In genomic region chr3:128488995-128489859, GRCh38 we compare ENCODE assay signal across 9 cellular contexts. TPM values are rescaled to one million over a fixed set of nuclear protein-coding genes. Genes with fewer than 3 reads are reported as not detected.
DNase-seq lines count a peak whose midpoint lies in the region; ATAC-seq and TF ChIP-seq lines count a peak whose summit lies in the region.
"Had no signal": no experiment of that assay in that cellular context is flagged by ENCODE, and none has a peak within 500 bp of the region (broad histone marks: within the 10 kb centered on the region; RNA-seq: fewer than 3 reads in every experiment).

No MANE protein-coding gene starts in this region.

- H3K9me3 Mint-ChIP-seq in CD4-positive, alpha-beta T cell, result no peaks in the 10 kb centered on the region
- H3K9me3 Mint-ChIP-seq in effector memory CD8-positive, alpha-beta T cell, result no peaks in the 10 kb centered on the region

- H3K9ac ChIP-seq in HUES6 (ENCODE audit: low read length), result peak overlapping the region; percentile 57

- ATAC-seq in CD4-positive, alpha-beta T cell (ENCODE audit: poor library complexity), result peak; percentile 18
- ATAC-seq in T-helper 17 cell (peak; percentile 10), mucosa of descending colon (peak; percentile 38), GM18868 (IDR thresholded peaks at IDR 0.05; ENCODE audit: unreplicated experiment) (no peak)
- ATAC-seq in effector memory CD8-positive, alpha-beta T cell (replicated peaks), result peak; percentile 26

- no peaks in the 10 kb centered on the region for H3K36me3 ChIP-seq in HUES6 (ENCODE audit: control insufficient read depth, insufficient read depth, low read length)
- H3K36me3 ChIP-seq in mucosa of descending colon (ENCODE audit: low read depth), result no peaks in the 10 kb centered on the region

- no peak for TF ChIP-seq CTCF in CD4-positive, alpha-beta T cell (IDR thresholded peaks at IDR 0.05)
- no peak for TF ChIP-seq CTCF in mucosa of descending colon (IDR thresholded peaks at IDR 0.05)

- CTCF ChIA-PET in CD4-positive, alpha-beta T cell (lab: Charles Lee), result interaction anchor here (1.0 to 1.3 kb wide), 2 partner anchors 63 to 128 kb away, joined by 3 read pairs; no protein-coding TSS in a partner anchor

- DNase-seq in CD4-positive, alpha-beta T cell, result peak in 1 of 10 experiments; percentile 41
- no peak for DNase-seq in T-helper 17 cell
- DNase-seq in effector memory CD8-positive, alpha-beta T cell, result no peak
- peak in 1 of 3 donors; percentile 58 for DNase-seq in mucosa of descending colon
- DNase-seq in NCI-H345 treated with DMSO at 0.1 percent for 48 hours (lab: John Stamatoyannopoulos, UW; ENCODE audit: unreplicated experiment), result no peak
- no peak for DNase-seq in globus pallidus (ENCODE audit: low spot score)

- H3K9me3 ChIP-seq in CD4-positive, alpha-beta T cell (ENCODE audit: control insufficient read depth, low read length), result no peaks in the 10 kb centered on the region
- H3K9me3 ChIP-seq in HUES6 (ENCODE audit: control insufficient read depth, insufficient read depth, low read depth, low read length), result no peaks in the 10 kb centered on the region
- H3K9me3 ChIP-seq in T-helper 17 cell (ENCODE audit: control insufficient read depth, low read length, poor library complexity, severe bottlenecking), result no peaks in the 10 kb centered on the region
- no peaks in the 10 kb centered on the region for H3K9me3 ChIP-seq in mucosa of descending colon

- no peak overlapping the region for H3K27ac ChIP-seq in CD4-positive, alpha-beta T cell (ENCODE audit: low read depth, low read length)
- H3K27ac ChIP-seq in HUES6 (ENCODE audit: low read depth, low read length), result no peak overlapping the region

- H3K4me1 ChIP-seq in HUES6 (ENCODE audit: control insufficient read depth, insufficient read depth, low read length) (peaks cover 69% of the 10 kb centered on the region), mucosa of descending colon (ENCODE audit: low read depth) (peaks cover 49% of the 10 kb centered on the region)

- H3K27me3 ChIP-seq in CD4-positive, alpha-beta T cell (ENCODE audit: control insufficient read depth, insufficient read depth, low read length), result peaks cover 98% of the 10 kb centered on the region
- H3K27me3 ChIP-seq in HUES6 (ENCODE audit: control insufficient read depth, insufficient read depth, low read length), result peaks cover 100% of the 10 kb centered on the region

- peaks cover 77% of the 10 kb centered on the region for H3K27me3 Mint-ChIP-seq in CD4-positive, alpha-beta T cell
- peaks cover 57% of the 10 kb centered on the region for H3K27me3 Mint-ChIP-seq in T-helper 17 cell
- H3K27me3 Mint-ChIP-seq in effector memory CD8-positive, alpha-beta T cell, result peaks cover 81 to 95% of the 10 kb centered on the region in 2 donors

- H3K4me3 ChIP-seq in HUES6 (ENCODE audit: low read depth, low read length), result peak overlapping the region; percentile 65
- H3K4me3 ChIP-seq in mucosa of descending colon, result no peak overlapping the region

- H3K4me1 Mint-ChIP-seq in CD4-positive, alpha-beta T cell (ENCODE audit: low read depth), result peaks cover 41% of the 10 kb centered on the region
- peaks cover 21% of the 10 kb centered on the region for H3K4me1 Mint-ChIP-seq in T-helper 17 cell
- H3K4me1 Mint-ChIP-seq in effector memory CD8-positive, alpha-beta T cell (ENCODE audit: low read depth in 2 of 2), result peaks cover 23 to 27% of the 10 kb centered on the region in 2 donors

- peak overlapping the region; percentile 80 for H3K4me3 Mint-ChIP-seq in CD4-positive, alpha-beta T cell
- H3K4me3 Mint-ChIP-seq in T-helper 17 cell, result peak overlapping the region; percentile 91
- H3K4me3 Mint-ChIP-seq in effector memory CD8-positive, alpha-beta T cell, result peak overlapping the region; percentile 81 to 83

- no peak overlapping the region for H3K27ac Mint-ChIP-seq in CD4-positive, alpha-beta T cell
- no peak overlapping the region for H3K27ac Mint-ChIP-seq in T-helper 17 cell
- no peak overlapping the region for H3K27ac Mint-ChIP-seq in effector memory CD8-positive, alpha-beta T cell

- H3K36me3 Mint-ChIP-seq in CD4-positive, alpha-beta T cell (ENCODE audit: low read depth), result no peaks in the 10 kb centered on the region
- peaks cover 3% of the 10 kb centered on the region for H3K36me3 Mint-ChIP-seq in T-helper 17 cell (ENCODE audit: low read depth)
- H3K36me3 Mint-ChIP-seq in effector memory CD8-positive, alpha-beta T cell (ENCODE audit: insufficient read depth), result peaks cover 6% of the 10 kb centered on the region

- POLR2A ChIA-PET in CD4-positive, alpha-beta T cell (lab: Charles Lee), result no interaction called here

- intact Hi-C loops in CD4-positive, alpha-beta T cell (cut with DNase I, micrococcal nuclease), result no loop called here
- intact Hi-C loops in mucosa of descending colon (cut with DNase I, micrococcal nuclease), result no loop called here

RNA-seq across cellular contexts. Expression of gene GATA2, which starts 3.8 kb away (rescaled TPM):
- under 1 TPM; 0.16 to 0.17 TPM for total RNA-seq in CD4-positive, alpha-beta T cell
- total RNA-seq in T-helper 17 cell (1 to 10 TPM; 4.0 to 9.7 TPM), mucosa of descending colon (10 to 100 TPM in 1 of 3 donors, 1 to 10 TPM in 2; 1.6 to 10.1 (median 8.8) TPM)
- total RNA-seq: myocyte had no signal

RNA-seq across cellular contexts. Expression of gene DNAJB8, which starts 22.5 kb away (rescaled TPM):
- not detected for total RNA-seq in CD4-positive, alpha-beta T cell
- not detected for total RNA-seq in T-helper 17 cell
- not detected for total RNA-seq in mucosa of descending colon
- total RNA-seq: myocyte had no signal
